1 cellular context compared by ENCODE assay signal in genomic region chr16:1196494-1196893, GRCh38.
TF ChIP-seq lines count a peak whose summit lies in the region.

No MANE protein-coding gene starts in this region.

TF ChIP-seq in H1, 55 proteins besides CTCF, POLR2A, EP300 and RAD21:
- no peak for TF ChIP-seq GABPA (IDR thresholded peaks at IDR 0.05; ENCODE audit: borderline replicate concordance, insufficient read depth, low read length)
- TF ChIP-seq CREB1 (IDR thresholded peaks at IDR 0.05), result no peak
